In genomic region chr3:131688370-131688769, GRCh38 we compare ENCODE assay signal across 20 cellular contexts.
DNase-seq lines count a peak whose midpoint lies in the region; ATAC-seq and TF ChIP-seq lines count a peak whose summit lies in the region.
"Had no signal": no experiment of that assay in that cellular context is flagged by ENCODE, and none has a peak within 500 bp of the region (broad histone marks: within the 10 kb centered on the region; RNA-seq: fewer than 3 reads in every experiment).

No MANE protein-coding gene starts in this region.

- ATAC-seq in HG03159 (IDR thresholded peaks at IDR 0.05; ENCODE audit: unreplicated experiment), result no peak
- ATAC-seq: activated naive CD8-positive, alpha-beta T cell treated with anti-CD3 and anti-CD28 coated beads, Interleukin-2, amount 50 U/mL, for 24 hours; heart left ventricle had no signal

- no peaks in the 10 kb centered on the region for H3K9me3 Mint-ChIP-seq in activated CD4-positive, alpha-beta memory T cell treated with anti-CD3 and anti-CD28 coated beads, Interleukin-2, amount 10 ng/mL, durations not matched to agents 7 days and 5 days

- DNase-seq in EL (peak; percentile 80), HCEC 1CT (peak; percentile 40), adipocyte (ENCODE audit: low read depth) (peak; percentile 60), foreskin melanocyte (peak; percentile 27), dorsolateral prefrontal cortex (no peak), NCI-H748 (lab: John Stamatoyannopoulos, UW; ENCODE audit: unreplicated experiment) (no peak)
- DNase-seq in activated CD4-positive, alpha-beta memory T cell treated with anti-CD3 and anti-CD28 coated beads, Interleukin-2, amount 10 ng/mL, durations not matched to agents 7 days and 5 days, result no peak
- DNase-seq: activated naive CD8-positive, alpha-beta T cell treated with anti-CD3 and anti-CD28 coated beads, Interleukin-2, amount 50 U/mL, for 24 hours; activated T-cell treated with anti-CD3 and anti-CD28 coated beads, Interleukin-2, amount 50 U/mL, for 48 hours; DMS53; heart left ventricle; NCI-H1436; NCI-H2227 treated with DMSO at 0.1 percent for 48 hours; stimulated activated CD4-positive, alpha-beta T cell treated with anti-CD3 and anti-CD28 coated beads, Interleukin-2, amount 100 ng/mL, for 24 hours had no signal

- no peak overlapping the region for H3K9ac ChIP-seq in adipocyte (ENCODE audit: low read length)
- H3K9ac ChIP-seq: KMS-11 had no signal

- H3K27me3 Mint-ChIP-seq in activated CD4-positive, alpha-beta memory T cell treated with anti-CD3 and anti-CD28 coated beads, Interleukin-2, amount 10 ng/mL, durations not matched to agents 7 days and 5 days, result peaks cover 22% of the 10 kb centered on the region

- intact Hi-C loops in dorsolateral prefrontal cortex (cut with DNase I), result no loop called here

- H3K36me3 ChIP-seq in adipocyte (ENCODE audit: control insufficient read depth, insufficient read depth, low read length, severe bottlenecking), result no peaks in the 10 kb centered on the region
- H3K36me3 ChIP-seq: heart left ventricle, right atrium auricular region, SJSA1 had no signal

- H3K4me1 Mint-ChIP-seq in activated CD4-positive, alpha-beta memory T cell treated with anti-CD3 and anti-CD28 coated beads, Interleukin-2, amount 10 ng/mL, durations not matched to agents 7 days and 5 days, result no peaks in the 10 kb centered on the region

- POLR2A ChIA-PET in activated CD4-positive, alpha-beta memory T cell treated with anti-CD3 and anti-CD28 coated beads, Interleukin-2, amount 10 ng/mL, durations not matched to agents 7 days and 5 days (lab: Charles Lee), result no interaction called here

- peaks cover 6% of the 10 kb centered on the region for H3K4me1 ChIP-seq in adipocyte (ENCODE audit: control insufficient read depth, insufficient read depth, low read length)
- H3K4me1 ChIP-seq: heart left ventricle, right atrium auricular region had no signal

- CTCF ChIA-PET in activated CD4-positive, alpha-beta memory T cell treated with anti-CD3 and anti-CD28 coated beads, Interleukin-2, amount 10 ng/mL, durations not matched to agents 7 days and 5 days (lab: Charles Lee), result no interaction called here

- peak overlapping the region; percentile 32 for H3K4me3 ChIP-seq in adipocyte (ENCODE audit: low read length)
- no peak overlapping the region for H3K4me3 ChIP-seq in dorsolateral prefrontal cortex
- H3K4me3 ChIP-seq: heart left ventricle, right atrium auricular region, SJSA1 had no signal

- H3K27me3 ChIP-seq in adipocyte (replicated peaks; ENCODE audit: control insufficient read depth, insufficient read depth, low read length) (peaks cover 32% of the 10 kb centered on the region), dorsolateral prefrontal cortex (peaks cover 0 to 4% (median 0%) of the 10 kb centered on the region in 45 donors)
- H3K27me3 ChIP-seq: heart left ventricle, right atrium auricular region, SJSA1 had no signal

- no peak overlapping the region for H3K27ac Mint-ChIP-seq in activated CD4-positive, alpha-beta memory T cell treated with anti-CD3 and anti-CD28 coated beads, Interleukin-2, amount 10 ng/mL, durations not matched to agents 7 days and 5 days
- H3K27ac Mint-ChIP-seq: activated naive CD8-positive, alpha-beta T cell treated with anti-CD3 and anti-CD28 coated beads, Interleukin-2, amount 50 U/mL, for 24 hours had no signal

- no peak for TF ChIP-seq CTCF in dorsolateral prefrontal cortex (IDR thresholded peaks at IDR 0.05 in 54 of 56, conservative IDR thresholded peaks at IDR 0.05 in 2 of 56; ENCODE audit: low read depth in 1 of 56, partially characterized antibody in 56 of 56)

- no peaks in the 10 kb centered on the region for H3K36me3 Mint-ChIP-seq in activated CD4-positive, alpha-beta memory T cell treated with anti-CD3 and anti-CD28 coated beads, Interleukin-2, amount 10 ng/mL, durations not matched to agents 7 days and 5 days (ENCODE audit: low read depth)

- peaks cover 3% of the 10 kb centered on the region for H3K9me3 ChIP-seq in adipocyte (ENCODE audit: control insufficient read depth, low read length)
- H3K9me3 ChIP-seq: heart left ventricle, right atrium auricular region, SJSA1 had no signal

- H3K4me3 Mint-ChIP-seq in activated CD4-positive, alpha-beta memory T cell treated with anti-CD3 and anti-CD28 coated beads, Interleukin-2, amount 10 ng/mL, durations not matched to agents 7 days and 5 days, result no peak overlapping the region
- H3K4me3 Mint-ChIP-seq: activated naive CD8-positive, alpha-beta T cell treated with anti-CD3 and anti-CD28 coated beads, Interleukin-2, amount 50 U/mL, for 24 hours had no signal

- no peak overlapping the region for H3K27ac ChIP-seq in dorsolateral prefrontal cortex
- H3K27ac ChIP-seq: C4-2B, heart left ventricle, HL-60, KMS-11, right atrium auricular region, SJSA1 had no signal

Comparison
In these comparisons a context has a peak if more than half of its experiments do, and no peak if none do; other contexts are left out.
1. DNase-seq: peak in EL (single experiment), HCEC 1CT (single experiment), adipocyte (single experiment) and foreskin melanocyte (single experiment); none in dorsolateral prefrontal cortex (0 of 10), NCI-H748 (single experiment) and activated CD4-positive, alpha-beta memory T cell treated with anti-CD3 and anti-CD28 coated beads, Interleukin-2, amount 10 ng/mL, durations not matched to agents 7 days and 5 days (single experiment).